29 cellular contexts compared by ENCODE assay signal in the genomic region with DNA sequence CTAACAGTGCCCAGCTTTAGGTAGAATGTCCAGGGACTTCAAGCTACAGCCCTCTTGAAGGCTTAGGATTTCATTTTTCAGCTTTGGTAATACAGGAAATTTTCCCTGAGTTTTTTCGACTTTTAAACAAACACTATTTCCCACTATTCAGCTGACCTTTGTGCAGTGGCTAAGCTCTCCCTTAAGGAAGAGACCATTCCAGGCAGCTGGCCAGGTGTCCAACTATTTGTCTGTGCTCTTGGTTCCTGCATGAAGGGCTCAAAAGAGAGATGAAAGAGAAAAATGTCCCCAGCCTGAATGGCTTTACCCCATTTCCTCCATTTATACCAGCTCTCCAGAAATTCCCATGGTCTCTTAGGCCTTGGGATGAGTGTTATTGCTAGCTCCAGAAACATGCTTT.
"Had no signal": no experiment of that assay in that cellular context is flagged by ENCODE, and none has a peak within 500 bp of the region (broad histone marks: within the 10 kb centered on the region; RNA-seq: fewer than 3 reads in every experiment).

No MANE protein-coding gene starts in this region.

- H3K4me3 ChIP-seq: pancreas, prostate gland, skin epidermis, smooth muscle cell, spleen, suprapubic skin, testis, tibial artery, transverse colon, upper lobe of right lung, uterus had no signal

- H3K9me3 ChIP-seq: neutrophil, pancreas, prostate gland, spleen, suprapubic skin, testis, tibial artery, transverse colon, upper lobe of right lung, uterus had no signal

- H3K36me3 ChIP-seq: neutrophil, pancreas, prostate gland, spleen, suprapubic skin, tibial artery, transverse colon, upper lobe of right lung, uterus had no signal

- H3K27me3 ChIP-seq: neutrophil, pancreas, spleen, suprapubic skin, testis, tibial artery, transverse colon, upper lobe of right lung, uterus had no signal

- ATAC-seq: naive thymus-derived CD8-positive, alpha-beta T cell; natural killer cell treated with Interleukin-12 subunit alpha and Interleukin-12 subunit beta and Interleukin-15 and Interleukin-18, amount 100 ng/mL, for 72 hours; pancreas; right cardiac atrium; sciatic nerve; stimulated activated memory B cell treated with anti-CD40 and anti-IgM and Interleukin-4, amounts not matched to agents 10 μg/mL and 1 μg/mL and 100 μg/mL, for 72 hours; stimulated activated naive CD8-positive, alpha-beta T cell treated with anti-CD3 and anti-CD28 coated beads, Interleukin-15, amount 100 ng/mL, for 72 hours; stimulated activated naive CD8-positive, alpha-beta T cell treated with anti-CD3 and anti-CD28 coated beads, Interleukin-15, Interleukin-2, amounts not matched to agents 100 U/mL and 50 U/mL, for 24 hours; upper lobe of right lung had no signal

- H3K27ac ChIP-seq: neutrophil, pancreas, prostate gland, skin epidermis, spleen, suprapubic skin, testis, tibial artery, transverse colon, upper lobe of right lung, uterus had no signal

- DNase-seq: naive B cell; naive thymus-derived CD8-positive, alpha-beta T cell; nephron progenitor cell; nucleus accumbens; pancreas; right cardiac atrium; spleen; stimulated activated CD4-positive, alpha-beta T cell treated with anti-CD3 and anti-CD28 coated beads, Interleukin-12 subunit alpha, Interleukin-12 subunit beta, amount 100 ng/mL, for 4 hours; stimulated activated CD4-positive, alpha-beta T cell treated with anti-CD3 and anti-CD28 coated beads, Interleukin-1b, Interleukin-23, amount 100 ng/mL, for 48 hours; stimulated activated CD4-positive, alpha-beta T cell treated with anti-CD3 and anti-CD28 coated beads, Interleukin-4, amount 100 ng/mL, for 1 hour; stimulated activated CD4-positive, alpha-beta T cell treated with anti-CD3 and anti-CD28 coated beads, Interleukin-4, amount 100 ng/mL, for 4 hours; stimulated activated CD8-positive, alpha-beta memory T cell treated with anti-CD3 and anti-CD28 coated beads, Interleukin-4, amount 100 ng/mL, for 48 hours; stimulated activated naive CD4-positive, alpha-beta T cell; stimulated activated naive CD8-positive, alpha-beta T cell treated with anti-CD3 and anti-CD28 coated beads, Interleukin-15, amount 100 ng/mL, for 72 hours; stimulated activated naive CD8-positive, alpha-beta T cell treated with anti-CD3 and anti-CD28 coated beads, Interleukin-15, Interleukin-2, amounts not matched to agents 100 U/mL and 50 U/mL, for 24 hours; substantia nigra; testis; tibial artery; transverse colon; upper lobe of right lung; uterus had no signal

- H3K4me1 ChIP-seq: pancreas, prostate gland, spleen, suprapubic skin, testis, tibial artery, transverse colon, upper lobe of right lung, uterus had no signal
